In the genomic region with DNA sequence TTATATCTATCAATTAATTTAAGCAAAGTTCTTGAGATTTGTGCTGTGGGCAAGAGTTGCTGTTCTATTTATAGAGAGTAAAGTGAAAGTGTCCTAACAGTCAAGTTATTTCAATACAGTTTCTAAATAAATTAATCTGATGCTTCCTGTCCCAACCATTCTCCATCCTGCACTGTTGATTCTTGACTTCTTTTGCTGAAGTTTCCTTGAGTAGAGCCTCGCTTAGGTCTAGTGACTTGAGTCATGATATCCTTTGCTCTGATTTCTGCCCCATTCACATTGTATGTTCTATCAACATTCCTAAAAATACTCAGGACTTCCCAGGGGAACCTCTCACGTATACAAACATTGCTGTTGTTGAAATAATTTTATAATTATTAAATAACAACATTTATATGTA, we compare ENCODE assay signal across 26 cellular contexts.
"Had no signal": no experiment of that assay in that cellular context is flagged by ENCODE, and none has a peak within 500 bp of the region (broad histone marks: within the 10 kb centered on the region; RNA-seq: fewer than 3 reads in every experiment).

No MANE protein-coding gene starts in this region.

- H3K9ac ChIP-seq: KMS-11 had no signal

- H3K27ac ChIP-seq: brain microvascular endothelial cell, KMS-11, SJCRH30, SK-N-MC had no signal

- H3K4me2 ChIP-seq: KMS-11 had no signal

- H3K27me3 ChIP-seq: brain microvascular endothelial cell, SJCRH30 had no signal

- DNase-seq: activated CD4-positive, alpha-beta T cell treated with anti-CD3 and anti-CD28 coated beads, Interleukin-2, amount 10 ng/mL, durations not matched to agents 24 days and 14 days; activated CD4-positive, alpha-beta T cell treated with anti-CD3 and anti-CD28 coated beads, Interleukin-2, amount 50 U/mL, for 4 hours; activated CD8-positive, alpha-beta T cell treated with anti-CD3 and anti-CD28 coated beads for 36 hours; activated effector memory CD4-positive, alpha-beta T cell treated with anti-CD3 and anti-CD28 coated beads, Interleukin-2, amount 50 U/mL, for 16 hours; activated naive CD4-positive, alpha-beta T cell; activated naive CD4-positive, alpha-beta T cell treated with anti-CD3 and anti-CD28 coated beads, Interleukin-2, amount 50 U/mL, for 16 hours; activated naive CD8-positive, alpha-beta T cell treated with anti-CD3 and anti-CD28 coated beads for 36 hours; activated T-cell treated with anti-CD3 and anti-CD28 coated beads, Interleukin-2, amount 50 U/mL, for 1 hour; activated T-cell treated with anti-CD3 and anti-CD28 coated beads, Interleukin-2, amount 50 U/mL, for 72 hours; amniotic stem cell; aorta; brain microvascular endothelial cell; central memory CD4-positive, alpha-beta T cell; NCI-H1105; NCI-H1417 treated with DMSO at 0.1 percent for 48 hours; NCI-H1694 treated with DMSO at 0.1 percent for 48 hours; NCI-H2029; NCI-H345; NCI-H524 treated with DMSO at 0.1 percent for 48 hours; NCI-H748 treated with DMSO at 0.1 percent for 48 hours; NK-92 treated with Interleukin-12 subunit alpha and Interleukin-12 subunit beta, amount 100 ng/mL, for 24 hours; Right ventricle myocardium superior; SJCRH30 had no signal

- ATAC-seq: activated CD8-positive, alpha-beta T cell treated with anti-CD3 and anti-CD28 coated beads for 36 hours; activated T-cell treated with anti-CD3 and anti-CD28 coated beads, Interleukin-2, amount 50 U/mL, for 72 hours; activated T-helper 17 cell treated with anti-CD3 and anti-CD28 coated beads, Interleukin-2, amount 50 U/mL, for 72 hours had no signal

- H3K9me3 ChIP-seq: SJCRH30 had no signal

- H3K36me3 ChIP-seq: brain microvascular endothelial cell, SJCRH30 had no signal

- H3K4me1 ChIP-seq: SJCRH30 had no signal

- H3K4me3 ChIP-seq: SJCRH30, SK-N-MC had no signal
